Comparison of ENCODE assay signal across 18 cellular contexts in the genomic region with DNA sequence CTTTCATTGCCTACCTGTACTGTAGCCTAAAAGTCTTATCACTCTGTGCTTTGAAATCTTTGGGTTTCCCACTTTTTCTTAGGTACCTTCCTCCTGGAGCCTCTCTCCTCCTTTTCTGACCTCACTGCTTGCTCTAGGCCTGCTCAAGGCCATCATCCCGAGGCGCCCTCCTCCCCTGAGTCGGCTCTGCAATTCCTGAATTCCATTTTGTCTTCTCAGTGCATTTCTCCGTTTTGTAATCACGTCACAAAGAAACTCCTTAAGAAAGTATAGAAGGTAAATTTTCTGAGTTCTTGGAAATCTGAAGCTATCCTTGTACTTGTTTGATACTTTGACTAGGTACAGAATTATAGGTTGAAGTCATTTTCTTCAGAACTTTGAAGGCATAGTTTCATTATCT. TPM values are rescaled to one million over a fixed set of nuclear protein-coding genes. Genes with fewer than 3 reads are reported as not detected.
DNase-seq lines count a peak whose midpoint lies in the region; ATAC-seq and TF ChIP-seq lines count a peak whose summit lies in the region.
"Had no signal": no experiment of that assay in that cellular context is flagged by ENCODE, and none has a peak within 500 bp of the region (broad histone marks: within the 10 kb centered on the region; RNA-seq: fewer than 3 reads in every experiment).

No MANE protein-coding gene starts in this region.

- H4K20me1 ChIP-seq in H9 (ENCODE audit: control insufficient read depth, insufficient read depth, insufficient read length): no peaks in the 10 kb centered on the region

- H3K79me2 ChIP-seq in H9 (ENCODE audit: insufficient read depth, low read length): no peaks in the 10 kb centered on the region

- H3K9me3 Mint-ChIP-seq in H9 (no peaks in the 10 kb centered on the region), endodermal cell (no peaks in the 10 kb centered on the region)
- H3K9me3 Mint-ChIP-seq: CD4-positive, CD25-positive, alpha-beta regulatory T cell; CD8-positive, alpha-beta memory T cell had no signal

- peaks cover 2% of the 10 kb centered on the region for H3K79me1 ChIP-seq in H9 (ENCODE audit: insufficient read depth, low read depth, low read length, poor library complexity, severe bottlenecking)

- H3K4me2 ChIP-seq in H9 (ENCODE audit: insufficient read depth, insufficient read length, low read length): no peak overlapping the region

- H2BK15ac ChIP-seq in H9 (ENCODE audit: low read depth, low read length): no peak overlapping the region

- H3K56ac ChIP-seq in H9 (ENCODE audit: insufficient read length, low read depth, low read length): no peak overlapping the region

- no peak overlapping the region for H3K27ac ChIP-seq in H9 (ENCODE audit: insufficient read length, low read depth, low read length)
- H3K27ac ChIP-seq in adrenal gland: no peak overlapping the region
- H3K27ac ChIP-seq in endodermal cell (ENCODE audit: low read depth, low read length): no peak overlapping the region
- H3K27ac ChIP-seq in testis: no peak overlapping the region
- H3K27ac ChIP-seq in A673 (ENCODE audit: low read depth, low read length, poor library complexity, severe bottlenecking): no peak overlapping the region

- H3K23me2 ChIP-seq in H9 (ENCODE audit: insufficient read length, low read depth, low read length, poor library complexity, severe bottlenecking): no peaks in the 10 kb centered on the region

- H3K27me3 ChIP-seq in H9 (ENCODE audit: insufficient read depth, low read length): no peaks in the 10 kb centered on the region
- H3K27me3 ChIP-seq in adrenal gland: no peaks in the 10 kb centered on the region
- H3K27me3 ChIP-seq in endodermal cell (ENCODE audit: control insufficient read depth, insufficient read depth, low read length, poor library complexity, severe bottlenecking): no peaks in the 10 kb centered on the region
- no peaks in the 10 kb centered on the region for H3K27me3 ChIP-seq in testis
- H3K27me3 ChIP-seq in A673 (replicated peaks; ENCODE audit: insufficient read depth, low read depth, low read length, poor library complexity): no peaks in the 10 kb centered on the region
- H3K27me3 ChIP-seq: BE2C had no signal

- CTCF ChIA-PET in A673 (lab: Charles Lee): no interaction called here

- peaks cover 36 to 78% (median 68%) of the 10 kb centered on the region in 3 experiments; a peak in 6 of 7 replicates for H3K36me3 Mint-ChIP-seq in H9 (ENCODE audit: insufficient read depth in 1 of 3, low read depth in 3 of 3)
- peaks cover 72% of the 10 kb centered on the region for H3K36me3 Mint-ChIP-seq in endodermal cell (ENCODE audit: low read depth)

- H3K23ac ChIP-seq in H9 (ENCODE audit: insufficient read length, low read depth, low read length): no peak overlapping the region

- no peaks in the 10 kb centered on the region for H3K9me3 ChIP-seq in H9 (ENCODE audit: control insufficient read depth, low read depth, low read length)
- no peaks in the 10 kb centered on the region for H3K9me3 ChIP-seq in adrenal gland (replicated peaks in 1 of 3)
- H3K9me3 ChIP-seq in endodermal cell (ENCODE audit: control insufficient read depth, low read length): no peaks in the 10 kb centered on the region
- H3K9me3 ChIP-seq in testis: no peaks in the 10 kb centered on the region
- H3K9me3 ChIP-seq in A673 (ENCODE audit: low read depth, low read length, poor library complexity, severe bottlenecking): no peaks in the 10 kb centered on the region
- H3K9me3 ChIP-seq: BE2C had no signal

- H3K4me3 Mint-ChIP-seq in H9 (no peak overlapping the region), endodermal cell (no peak overlapping the region)
- H3K4me3 Mint-ChIP-seq: CD4-positive, CD25-positive, alpha-beta regulatory T cell; CD8-positive, alpha-beta memory T cell had no signal

- BruUV-seq in A673 (replicated peaks; lab: Mats Ljungman, UMichigan): no TSS peak

- no peak overlapping the region for H4K8ac ChIP-seq in H9 (replicated peaks; ENCODE audit: insufficient read length, low read depth, low read length)

- no peak overlapping the region for H3K14ac ChIP-seq in H9 (ENCODE audit: insufficient read depth, low read length)

- no peak overlapping the region for H2AK5ac ChIP-seq in H9 (ENCODE audit: insufficient read length, low read length)

- intact Hi-C loops in adrenal gland (cut with DNase I): no loop called here
- intact Hi-C loops in testis (cut with DNase I; ENCODE audit: low total_unique reads): no loop called here
- intact Hi-C loops in A673 (cut with micrococcal nuclease; ENCODE audit: unreplicated experiment): no loop called here

- H3K9ac ChIP-seq in H9 (ENCODE audit: extremely low read depth, insufficient read length, low read length): no peak overlapping the region
- no peak overlapping the region for H3K9ac ChIP-seq in endodermal cell (ENCODE audit: extremely low read depth, low read length, poor library complexity, severe bottlenecking)

- no peak overlapping the region for H2BK5ac ChIP-seq in H9 (ENCODE audit: insufficient read length, low read length)

- H3K36me3 ChIP-seq in adrenal gland (replicated peaks in 1 of 2) (peaks cover 0 to 46% of the 10 kb centered on the region in 2 donors), endodermal cell (ENCODE audit: control insufficient read depth, insufficient read depth, low read length) (peaks cover 89% of the 10 kb centered on the region), testis (ENCODE audit: low read depth, missing control alignments) (no peaks in the 10 kb centered on the region), A673 (ENCODE audit: insufficient read depth, low read length, poor library complexity, severe bottlenecking) (peaks cover 45% of the 10 kb centered on the region)

- H2BK12ac ChIP-seq in H9 (ENCODE audit: insufficient read length, low read depth, low read length): no peak overlapping the region

- POLR2A ChIA-PET in A673 (lab: Charles Lee; ENCODE audit: low non-redundant PET): no interaction called here

- no peak overlapping the region for H3T11ph ChIP-seq in H9 (ENCODE audit: low read length)

- no peak overlapping the region for H2AFZ ChIP-seq in H9 (ENCODE audit: low read length)

- H3K4me3 ChIP-seq in adrenal gland (no peak overlapping the region), endodermal cell (ENCODE audit: low read length) (no peak overlapping the region), testis (no peak overlapping the region), A673 (ENCODE audit: low read depth, low read length, poor library complexity, severe bottlenecking) (no peak overlapping the region)
- H3K4me3 ChIP-seq: K562 had no signal

- H2BK120ac ChIP-seq in H9 (ENCODE audit: low read depth, low read length, poor library complexity, severe bottlenecking): no peak overlapping the region

- no peak overlapping the region for H4K5ac ChIP-seq in H9 (ENCODE audit: insufficient read length, low read depth, low read length)

- TF ChIP-seq CTCF in H9 (conservative IDR thresholded peaks at IDR 0.05): no peak
- no peak for TF ChIP-seq CTCF in adrenal gland (IDR thresholded peaks at IDR 0.05)
- no peak for TF ChIP-seq CTCF in endodermal cell (conservative IDR thresholded peaks at IDR 0.05)
- TF ChIP-seq CTCF in testis (IDR thresholded peaks at IDR 0.05): no peak
- TF ChIP-seq CTCF in A673 (conservative IDR thresholded peaks at IDR 0.05; ENCODE audit: low read depth, low read length): no peak

- TF ChIP-seq POLR2A in adrenal gland (IDR thresholded peaks at IDR 0.05) (no peak), testis (IDR thresholded peaks at IDR 0.05) (no peak)

- no peaks in the 10 kb centered on the region for H3K4me1 ChIP-seq in H9 (ENCODE audit: insufficient read depth, low read length)
- peaks cover 0 to 3% of the 10 kb centered on the region in 2 donors for H3K4me1 ChIP-seq in adrenal gland (replicated peaks in 1 of 2)
- H3K4me1 ChIP-seq in endodermal cell (ENCODE audit: control insufficient read depth, insufficient read depth, low read length): no peaks in the 10 kb centered on the region
- H3K4me1 ChIP-seq in testis: no peaks in the 10 kb centered on the region
- no peaks in the 10 kb centered on the region for H3K4me1 ChIP-seq in A673 (ENCODE audit: insufficient read depth, low read length, poor library complexity, severe bottlenecking)
- H3K4me1 ChIP-seq: BE2C had no signal

- H3K27ac Mint-ChIP-seq in H9 (peak overlapping the region; percentile 1 to 76 (median 36); a peak in 3 of 7 replicates), endodermal cell (peak overlapping the region; percentile 90)

- no peak overlapping the region for H3K4ac ChIP-seq in H9 (ENCODE audit: low read depth, low read length)

- no peaks in the 10 kb centered on the region for H3K27me3 Mint-ChIP-seq in H9 (ENCODE audit: low read depth)
- H3K27me3 Mint-ChIP-seq in endodermal cell (ENCODE audit: insufficient read depth): no peaks in the 10 kb centered on the region
- H3K27me3 Mint-ChIP-seq: CD4-positive, CD25-positive, alpha-beta regulatory T cell; CD8-positive, alpha-beta memory T cell had no signal

- no peak for ATAC-seq in HG03196 (IDR thresholded peaks at IDR 0.05; ENCODE audit: unreplicated experiment)
- ATAC-seq: K562 had no signal

- H3K18ac ChIP-seq in H9 (ENCODE audit: insufficient read length, low read depth, low read length): no peak overlapping the region

- no peak overlapping the region for H4K91ac ChIP-seq in H9 (ENCODE audit: insufficient read length, low read depth, low read length)

- WGBS in H9 (ENCODE audit: extremely low coverage, insufficient read length, low lambda C conversion rate): no CpG with 5 or more reads among the region's 5 CpGs
- 42 to 69% (median 48%) methylated on average over 5 of the region's 5 CpGs for WGBS in adrenal gland, 4 donors
- 96 to 100% methylated on average over 3 to 5 of the region's 5 CpGs for WGBS in endodermal cell (ENCODE audit: insufficient coverage in 1 of 2, insufficient read length in 1 of 2), 2 experiments
- 53 to 64% methylated on average over 5 of the region's 5 CpGs for WGBS in testis, 2 donors

- DNase-seq in H9 (no peak), adrenal gland (peak in 4 of 7 donors; percentile 31 to 47 (median 40)), endodermal cell (no peak), testis (peak; percentile 22), GM03348 (ENCODE audit: low spot score) (no peak), A673 (ENCODE audit: low spot score) (no peak)
- DNase-seq: ACHN; BE2C; C1 segment of cervical spinal cord; CD4-positive, CD25-positive, alpha-beta regulatory T cell; CD8-positive, alpha-beta memory T cell; COR-L47; DMS 273 treated with DMSO at 0.1 percent for 48 hours; DMS53; HCEC 1CT; IMR-90 had no signal

- no peak overlapping the region for H2BK20ac ChIP-seq in H9 (ENCODE audit: low read depth, low read length, poor library complexity, severe bottlenecking)

- H3K4me1 Mint-ChIP-seq in H9: no peaks in the 10 kb centered on the region
- peaks cover 2% of the 10 kb centered on the region for H3K4me1 Mint-ChIP-seq in endodermal cell

RNA-seq across cellular contexts. Expression of a gene that starts 25.2 kb away (rescaled TPM):
- total RNA-seq in H9 (2021): 90.6 and 93.4 TPM in 2 replicates
- total RNA-seq in adrenal gland: 10 to 100 TPM; 36.9 to 91.6 (median 53.3) TPM
- 10 to 100 TPM; 26.5 to 58.0 (median 43.7) TPM for polyA plus RNA-seq in adrenal gland
- 100 to 1,000 TPM; 111 to 142 TPM for total RNA-seq in endodermal cell
- 93.2 TPM for polyA plus RNA-seq in endodermal cell (2013, experiment 1 of 2)
- polyA plus RNA-seq in endodermal cell (2013, experiment 2 of 2): 84.6 TPM
- 100 to 1,000 TPM; 208 to 253 TPM for total RNA-seq in testis
- polyA plus RNA-seq in testis (ENCODE audit: insufficient read depth, low read depth, low replicate concordance): 354 TPM
- 91.0 and 93.2 TPM in 2 replicates for total RNA-seq in A673 (2021)

RNA-seq across cellular contexts. Expression of a gene that starts 33.3 kb away (rescaled TPM):
- 12.9 and 14.3 TPM in 2 replicates for total RNA-seq in H9 (2021)
- total RNA-seq in adrenal gland: 10 to 100 TPM in 7 of 8 donors, 1 to 10 TPM in 1; 8.6 to 21.3 (median 13.7) TPM
- 1 to 10 TPM; 3.7 to 9.1 (median 5.6) TPM for polyA plus RNA-seq in adrenal gland
- 10 to 100 TPM; 23.8 to 45.5 TPM for total RNA-seq in endodermal cell
- 15.0 TPM for polyA plus RNA-seq in endodermal cell (2013, experiment 1 of 2)
- polyA plus RNA-seq in endodermal cell (2013, experiment 2 of 2): 15.1 TPM
- 10 to 100 TPM; 47.2 to 58.6 TPM for total RNA-seq in testis
- polyA plus RNA-seq in testis (ENCODE audit: insufficient read depth, low read depth, low replicate concordance): 51.6 TPM
- total RNA-seq in A673 (2021): 6.1 and 6.5 TPM in 2 replicates
- total RNA-seq: CD4-positive, CD25-positive, alpha-beta regulatory T cell had no signal
- polyA plus RNA-seq: CD4-positive, CD25-positive, alpha-beta regulatory T cell; CD8-positive, alpha-beta memory T cell had no signal

Comparison
In these comparisons a context has a peak if more than half of its experiments do, and no peak if none do; other contexts are left out.
1. DNase-seq: peak in adrenal gland (4 of 7) and testis (single experiment); none in H9 (single experiment), endodermal cell (single experiment), GM03348 (single experiment) and A673 (single experiment).